1 cellular context compared by ENCODE assay signal in the genomic region with DNA sequence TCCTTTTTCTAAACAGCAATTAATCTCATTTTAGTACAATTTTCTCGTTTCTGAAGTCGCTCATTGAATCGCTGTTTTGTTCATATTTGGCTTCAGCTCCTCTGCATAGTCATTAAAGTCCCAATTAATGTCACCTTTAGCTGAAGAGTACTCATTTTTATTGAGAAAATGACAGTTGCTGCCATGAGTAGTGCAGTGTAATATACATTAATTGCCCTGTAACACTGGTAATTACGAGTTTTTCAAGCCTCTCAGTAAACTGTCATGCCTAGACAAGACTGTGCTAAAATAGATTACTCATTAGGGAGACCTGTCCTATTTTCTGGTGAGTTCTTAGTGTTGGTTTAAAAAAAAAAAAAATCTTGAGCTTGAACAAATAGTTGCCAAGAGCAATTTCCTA.
TF ChIP-seq lines count a peak whose summit lies in the region.

No MANE protein-coding gene starts in this region.

TF ChIP-seq in HEK293, 187 proteins besides CTCF, POLR2A, EP300 and RAD21 (continued from another document):
- TF ChIP-seq, protein P1, sequence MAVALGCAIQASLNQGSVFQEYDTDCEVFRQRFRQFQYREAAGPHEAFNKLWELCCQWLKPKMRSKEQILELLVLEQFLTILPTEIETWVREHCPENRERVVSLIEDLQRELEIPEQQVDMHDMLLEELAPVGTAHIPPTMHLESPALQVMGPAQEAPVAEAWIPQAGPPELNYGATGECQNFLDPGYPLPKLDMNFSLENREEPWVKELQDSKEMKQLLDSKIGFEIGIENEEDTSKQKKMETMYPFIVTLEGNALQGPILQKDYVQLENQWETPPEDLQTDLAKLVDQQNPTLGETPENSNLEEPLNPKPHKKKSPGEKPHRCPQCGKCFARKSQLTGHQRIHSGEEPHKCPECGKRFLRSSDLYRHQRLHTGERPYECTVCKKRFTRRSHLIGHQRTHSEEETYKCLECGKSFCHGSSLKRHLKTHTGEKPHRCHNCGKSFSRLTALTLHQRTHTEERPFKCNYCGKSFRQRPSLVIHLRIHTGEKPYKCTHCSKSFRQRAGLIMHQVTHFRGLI (tag by site-specific recombination; IDR thresholded peaks at IDR 0.05): no peak
- TF ChIP-seq, protein P2, sequence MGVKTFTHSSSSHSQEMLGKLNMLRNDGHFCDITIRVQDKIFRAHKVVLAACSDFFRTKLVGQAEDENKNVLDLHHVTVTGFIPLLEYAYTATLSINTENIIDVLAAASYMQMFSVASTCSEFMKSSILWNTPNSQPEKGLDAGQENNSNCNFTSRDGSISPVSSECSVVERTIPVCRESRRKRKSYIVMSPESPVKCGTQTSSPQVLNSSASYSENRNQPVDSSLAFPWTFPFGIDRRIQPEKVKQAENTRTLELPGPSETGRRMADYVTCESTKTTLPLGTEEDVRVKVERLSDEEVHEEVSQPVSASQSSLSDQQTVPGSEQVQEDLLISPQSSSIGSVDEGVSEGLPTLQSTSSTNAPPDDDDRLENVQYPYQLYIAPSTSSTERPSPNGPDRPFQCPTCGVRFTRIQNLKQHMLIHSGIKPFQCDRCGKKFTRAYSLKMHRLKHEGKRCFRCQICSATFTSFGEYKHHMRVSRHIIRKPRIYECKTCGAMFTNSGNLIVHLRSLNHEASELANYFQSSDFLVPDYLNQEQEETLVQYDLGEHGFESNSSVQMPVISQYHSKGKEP (tag by site-specific recombination; IDR thresholded peaks at IDR 0.05): no peak
